ENCODE assay signal across 1 cellular context in the genomic region with DNA sequence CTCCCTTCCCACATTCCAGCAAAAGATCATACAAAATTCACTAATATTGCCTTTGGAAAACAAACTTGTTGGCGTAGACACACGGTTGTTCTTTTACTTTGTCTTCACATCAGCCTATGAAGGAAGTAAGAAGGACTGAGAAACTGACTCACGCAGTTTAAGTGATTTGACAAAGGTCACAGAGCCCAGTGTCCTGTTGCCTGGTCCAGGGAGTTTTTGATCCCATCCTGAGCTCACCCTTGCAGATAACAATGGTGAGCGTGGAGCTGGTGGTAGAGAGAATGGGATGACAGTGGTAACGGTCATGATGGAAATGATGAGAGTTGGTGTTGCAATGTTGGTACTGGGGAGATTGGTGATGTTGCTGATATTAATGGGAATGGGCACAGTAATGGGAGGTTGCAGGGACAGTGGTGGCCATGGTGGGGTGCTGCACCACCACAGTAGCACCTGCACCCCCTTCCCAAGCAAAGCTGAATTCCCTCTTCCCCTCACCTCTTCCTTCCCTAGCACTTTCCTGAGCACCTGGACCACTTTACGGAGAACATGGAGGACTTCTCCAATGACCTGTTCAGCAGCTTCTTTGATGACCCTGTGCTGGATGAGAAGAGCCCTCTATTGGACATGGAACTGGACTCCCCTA.
TF ChIP-seq lines count a peak whose summit lies in the region.

No MANE protein-coding gene starts in this region.

TF ChIP-seq in GM23338, 12 proteins besides CTCF, POLR2A, EP300 and RAD21 (continued from another document):
- TF ChIP-seq, protein P1, sequence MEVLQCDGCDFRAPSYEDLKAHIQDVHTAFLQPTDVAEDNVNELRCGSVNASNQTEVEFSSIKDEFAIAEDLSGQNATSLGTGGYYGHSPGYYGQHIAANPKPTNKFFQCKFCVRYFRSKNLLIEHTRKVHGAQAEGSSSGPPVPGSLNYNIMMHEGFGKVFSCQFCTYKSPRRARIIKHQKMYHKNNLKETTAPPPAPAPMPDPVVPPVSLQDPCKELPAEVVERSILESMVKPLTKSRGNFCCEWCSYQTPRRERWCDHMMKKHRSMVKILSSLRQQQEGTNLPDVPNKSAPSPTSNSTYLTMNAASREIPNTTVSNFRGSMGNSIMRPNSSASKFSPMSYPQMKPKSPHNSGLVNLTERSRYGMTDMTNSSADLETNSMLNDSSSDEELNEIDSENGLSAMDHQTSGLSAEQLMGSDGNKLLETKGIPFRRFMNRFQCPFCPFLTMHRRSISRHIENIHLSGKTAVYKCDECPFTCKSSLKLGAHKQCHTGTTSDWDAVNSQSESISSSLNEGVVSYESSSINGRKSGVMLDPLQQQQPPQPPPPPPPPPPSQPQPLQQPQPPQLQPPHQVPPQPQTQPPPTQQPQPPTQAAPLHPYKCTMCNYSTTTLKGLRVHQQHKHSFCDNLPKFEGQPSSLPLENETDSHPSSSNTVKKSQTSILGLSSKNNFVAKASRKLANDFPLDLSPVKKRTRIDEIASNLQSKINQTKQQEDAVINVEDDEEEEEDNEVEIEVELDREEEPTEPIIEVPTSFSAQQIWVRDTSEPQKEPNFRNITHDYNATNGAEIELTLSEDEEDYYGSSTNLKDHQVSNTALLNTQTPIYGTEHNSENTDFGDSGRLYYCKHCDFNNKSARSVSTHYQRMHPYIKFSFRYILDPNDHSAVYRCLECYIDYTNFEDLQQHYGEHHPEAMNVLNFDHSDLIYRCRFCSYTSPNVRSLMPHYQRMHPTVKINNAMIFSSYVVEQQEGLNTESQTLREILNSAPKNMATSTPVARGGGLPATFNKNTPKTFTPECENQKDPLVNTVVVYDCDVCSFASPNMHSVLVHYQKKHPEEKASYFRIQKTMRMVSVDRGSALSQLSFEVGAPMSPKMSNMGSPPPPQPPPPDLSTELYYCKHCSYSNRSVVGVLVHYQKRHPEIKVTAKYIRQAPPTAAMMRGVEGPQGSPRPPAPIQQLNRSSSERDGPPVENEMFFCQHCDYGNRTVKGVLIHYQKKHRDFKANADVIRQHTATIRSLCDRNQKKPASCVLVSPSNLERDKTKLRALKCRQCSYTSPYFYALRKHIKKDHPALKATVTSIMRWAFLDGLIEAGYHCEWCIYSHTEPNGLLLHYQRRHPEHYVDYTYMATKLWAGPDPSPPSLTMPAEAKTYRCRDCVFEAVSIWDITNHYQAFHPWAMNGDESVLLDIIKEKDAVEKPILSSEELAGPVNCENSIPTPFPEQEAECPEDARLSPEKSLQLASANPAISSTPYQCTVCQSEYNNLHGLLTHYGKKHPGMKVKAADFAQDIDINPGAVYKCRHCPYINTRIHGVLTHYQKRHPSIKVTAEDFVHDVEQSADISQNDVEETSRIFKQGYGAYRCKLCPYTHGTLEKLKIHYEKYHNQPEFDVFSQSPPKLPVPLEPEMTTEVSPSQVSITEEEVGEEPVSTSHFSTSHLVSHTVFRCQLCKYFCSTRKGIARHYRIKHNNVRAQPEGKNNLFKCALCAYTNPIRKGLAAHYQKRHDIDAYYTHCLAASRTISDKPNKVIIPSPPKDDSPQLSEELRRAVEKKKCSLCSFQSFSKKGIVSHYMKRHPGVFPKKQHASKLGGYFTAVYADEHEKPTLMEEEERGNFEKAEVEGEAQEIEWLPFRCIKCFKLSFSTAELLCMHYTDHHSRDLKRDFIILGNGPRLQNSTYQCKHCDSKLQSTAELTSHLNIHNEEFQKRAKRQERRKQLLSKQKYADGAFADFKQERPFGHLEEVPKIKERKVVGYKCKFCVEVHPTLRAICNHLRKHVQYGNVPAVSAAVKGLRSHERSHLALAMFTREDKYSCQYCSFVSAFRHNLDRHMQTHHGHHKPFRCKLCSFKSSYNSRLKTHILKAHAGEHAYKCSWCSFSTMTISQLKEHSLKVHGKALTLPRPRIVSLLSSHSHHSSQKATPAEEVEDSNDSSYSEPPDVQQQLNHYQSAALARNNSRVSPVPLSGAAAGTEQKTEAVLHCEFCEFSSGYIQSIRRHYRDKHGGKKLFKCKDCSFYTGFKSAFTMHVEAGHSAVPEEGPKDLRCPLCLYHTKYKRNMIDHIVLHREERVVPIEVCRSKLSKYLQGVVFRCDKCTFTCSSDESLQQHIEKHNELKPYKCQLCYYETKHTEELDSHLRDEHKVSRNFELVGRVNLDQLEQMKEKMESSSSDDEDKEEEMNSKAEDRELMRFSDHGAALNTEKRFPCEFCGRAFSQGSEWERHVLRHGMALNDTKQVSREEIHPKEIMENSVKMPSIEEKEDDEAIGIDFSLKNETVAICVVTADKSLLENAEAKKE (CRISPR knock-in tag; IDR thresholded peaks at IDR 0.05), result no peak
- TF ChIP-seq STAT1 (IDR thresholded peaks at IDR 0.05; ENCODE audit: unreplicated experiment) (no peak), ZNF114 (CRISPR knock-in tag; IDR thresholded peaks at IDR 0.05) (no peak)
